In the genomic region with DNA sequence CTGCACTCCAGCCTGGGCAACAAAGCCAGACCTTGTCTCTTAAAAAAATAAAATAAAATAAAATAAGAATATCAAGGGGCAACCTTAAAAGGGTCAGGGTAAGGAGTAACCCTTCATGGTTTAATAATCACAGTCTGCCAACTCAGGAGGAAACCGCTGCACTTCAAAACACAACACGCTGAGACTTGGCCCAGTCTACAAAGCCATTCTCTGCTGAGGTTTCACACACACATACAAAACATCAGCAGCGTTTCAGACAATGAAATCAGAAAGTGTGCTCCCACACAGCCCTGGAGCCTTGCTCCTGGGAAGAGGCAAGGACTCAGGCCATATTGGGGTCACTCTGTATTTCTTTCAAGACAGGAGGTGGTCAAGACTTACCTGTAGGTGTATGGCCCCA, we compare ENCODE assay signal across 15 cellular contexts. TPM values are rescaled to one million over a fixed set of nuclear protein-coding genes. Genes with fewer than 3 reads are reported as not detected.
DNase-seq lines count a peak whose midpoint lies in the region; ATAC-seq and TF ChIP-seq lines count a peak whose summit lies in the region.
"Had no signal": no experiment of that assay in that cellular context is flagged by ENCODE, and none has a peak within 500 bp of the region (broad histone marks: within the 10 kb centered on the region; RNA-seq: fewer than 3 reads in every experiment).

No MANE protein-coding gene starts in this region.

- H3K27ac ChIP-seq in KMS-11 (peak overlapping the region; percentile 95), breast epithelium (peak overlapping the region; percentile 82 to 85), layer of hippocampus (ENCODE audit: low read depth, low read length) (peak overlapping the region; percentile 74), temporal lobe (ENCODE audit: low read depth, low read length) (peak overlapping the region; percentile 60)

- H3K4me2 ChIP-seq in KMS-11 = peak overlapping the region; percentile 91

- TF ChIP-seq CTCF in KMS-11 (conservative IDR thresholded peaks at IDR 0.05; ENCODE audit: low read depth, low read length) (no peak), breast epithelium (IDR thresholded peaks at IDR 0.05) (no peak)

- no peak for DNase-seq in breast epithelium (ENCODE audit: low spot score in 2 of 2)
- no peak for DNase-seq in posterior vena cava (ENCODE audit: low spot score)
- DNase-seq in DMS 273 treated with DMSO at 0.1 percent for 48 hours (lab: John Stamatoyannopoulos, UW) = no peak
- DNase-seq in activated gamma-delta T cell treated with Interleukin-2 at 50 U/mL for 16 hours = no peak
- DNase-seq: adrenal gland; CD4-positive, CD25-positive, alpha-beta regulatory T cell; erythroblast; natural killer cell; NCI-H1436; NCI-H526; SHP77 treated with DMSO at 0.1 percent for 48 hours had no signal

- no peak overlapping the region for H3K4me3 ChIP-seq in KMS-11 (IDR thresholded peaks at IDR 0.05; ENCODE audit: insufficient read depth, low read depth, low read length)
- H3K4me3 ChIP-seq in breast epithelium = no peak overlapping the region
- H3K4me3 ChIP-seq: adrenal gland had no signal

- H3K36me3 ChIP-seq in KMS-11 (ENCODE audit: insufficient read depth) = peaks cover 7% of the 10 kb centered on the region; the same call in 1 of the 2 replicates
- no peaks in the 10 kb centered on the region for H3K36me3 ChIP-seq in breast epithelium

- no peaks in the 10 kb centered on the region for H4K20me1 ChIP-seq in KMS-11 (ENCODE audit: insufficient read depth)

- ATAC-seq in GM21576 (IDR thresholded peaks at IDR 0.05; ENCODE audit: unreplicated experiment) = no peak
- ATAC-seq: natural killer cell had no signal

- peak overlapping the region; percentile 5; the same call in 1 of the 2 replicates for H3K9ac ChIP-seq in KMS-11

- H3K4me1 ChIP-seq in KMS-11 (ENCODE audit: low read depth, poor library complexity, severe bottlenecking) (peaks cover 68% of the 10 kb centered on the region), breast epithelium (peaks cover 5 to 24% of the 10 kb centered on the region in 2 donors)

- intact Hi-C loops in breast epithelium (cut with DNase I; ENCODE audit: low total_unique reads) = no loop called here
- intact Hi-C loops in posterior vena cava (cut with DNase I) = loop anchor here (10.0 kb wide), 1 partner anchor 109 kb away; a partner anchor contains a TSS

- peaks cover 0 to 7% of the 10 kb centered on the region in 2 donors for H3K9me3 ChIP-seq in breast epithelium
- H3K9me3 ChIP-seq: adrenal gland had no signal

- no peaks in the 10 kb centered on the region for H3K27me3 ChIP-seq in KMS-11 (ENCODE audit: insufficient read depth, low read depth)
- H3K27me3 ChIP-seq in breast epithelium = no peaks in the 10 kb centered on the region
- no peaks in the 10 kb centered on the region for H3K27me3 ChIP-seq in layer of hippocampus (ENCODE audit: control insufficient read depth, insufficient read depth, low read length)
- H3K27me3 ChIP-seq: adrenal gland had no signal

- peaks cover 63% of the 10 kb centered on the region for H3K79me2 ChIP-seq in KMS-11 (ENCODE audit: insufficient read depth, low read depth)

- H2AFZ ChIP-seq in KMS-11 (ENCODE audit: low read depth) = no peak overlapping the region

- no peak for TF ChIP-seq POLR2A in breast epithelium (IDR thresholded peaks at IDR 0.05)

RNA-seq across cellular contexts. Expression of a gene that starts 18.3 kb away (rescaled TPM):
- 100 to 1,000 TPM; 148 to 231 (median 160) TPM for total RNA-seq in breast epithelium
- total RNA-seq in temporal lobe = 196 TPM
- total RNA-seq in posterior vena cava = 100 to 1,000 TPM; 159 to 169 TPM

RNA-seq across cellular contexts. Expression of a gene that starts 47.1 kb away (rescaled TPM):
- total RNA-seq in breast epithelium = 10 to 100 TPM; 46.6 to 70.5 (median 56.7) TPM
- 81.1 TPM for total RNA-seq in temporal lobe
- 10 to 100 TPM; 32.9 to 39.5 TPM for total RNA-seq in posterior vena cava

RNA-seq across cellular contexts. Expression of a gene that starts 56.2 kb away (rescaled TPM):
- total RNA-seq in breast epithelium = 10 to 100 TPM in 1 of 3 donors, 1 to 10 TPM in 2; 6.1 to 17.9 (median 9.5) TPM
- 2.5 TPM for total RNA-seq in temporal lobe
- 1 to 10 TPM; 1.4 TPM for total RNA-seq in posterior vena cava
